ENCODE assay signal across 22 cellular contexts in the genomic region with DNA sequence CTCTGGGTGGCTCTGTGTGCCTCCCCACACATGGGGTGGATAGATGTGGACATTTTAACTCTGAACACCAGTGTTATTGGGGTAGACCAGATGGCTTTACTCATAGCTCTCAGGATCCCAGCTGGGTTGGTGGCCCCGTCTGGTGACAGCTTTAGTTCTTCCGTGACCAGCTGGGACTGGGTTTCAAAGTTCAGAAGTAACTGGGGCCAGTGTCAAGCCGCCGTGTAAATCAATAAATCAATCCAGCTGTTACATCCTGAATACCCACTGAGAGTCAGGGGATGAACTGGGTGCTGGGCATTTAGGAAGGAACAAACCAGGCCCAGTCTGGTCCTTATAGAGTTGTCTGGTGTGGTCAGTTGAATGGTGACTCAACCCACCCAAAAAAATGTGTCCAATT.
DNase-seq lines count a peak whose midpoint lies in the region; ATAC-seq and TF ChIP-seq lines count a peak whose summit lies in the region.
"Had no signal": no experiment of that assay in that cellular context is flagged by ENCODE, and none has a peak within 500 bp of the region (broad histone marks: within the 10 kb centered on the region; RNA-seq: fewer than 3 reads in every experiment).

No MANE protein-coding gene starts in this region.

- no peak overlapping the region for H3K4me3 ChIP-seq in WERI-Rb-1 (ENCODE audit: low read depth, low read length)
- H3K4me3 ChIP-seq in right lobe of liver = no peak overlapping the region
- H3K4me3 ChIP-seq in mammary epithelial cell (replicated peaks in 1 of 3; ENCODE audit: insufficient read depth in 1 of 3, low read depth in 2 of 3, low read length in 3 of 3) = no peak overlapping the region
- H3K4me3 ChIP-seq: GM23338, K562 had no signal

- no peaks in the 10 kb centered on the region for H4K20me1 ChIP-seq in mammary epithelial cell (ENCODE audit: insufficient read depth, low read length)

- peaks cover 0 to 16% (median 5%) of the 10 kb centered on the region in 4 donors for H3K4me1 ChIP-seq in right lobe of liver
- H3K4me1 ChIP-seq in mammary epithelial cell (ENCODE audit: insufficient read depth, low read length) = peaks cover under 1% of the 10 kb centered on the region

- H3K9ac ChIP-seq in mammary epithelial cell (ENCODE audit: insufficient read depth, low read length) = no peak overlapping the region

- no peaks in the 10 kb centered on the region for H3K79me2 ChIP-seq in mammary epithelial cell (ENCODE audit: insufficient read depth, low read length)

- intact Hi-C loops in right lobe of liver (cut with DNase I) (no loop called here), mammary epithelial cell (cut with micrococcal nuclease) (no loop called here)

- TF ChIP-seq CTCF in WERI-Rb-1 (IDR thresholded peaks at IDR 0.05; ENCODE audit: low read depth, low read length) (no peak), right lobe of liver (IDR thresholded peaks at IDR 0.05) (no peak), mammary epithelial cell (conservative IDR thresholded peaks at IDR 0.05 in 1 of 2, IDR thresholded peaks at IDR 0.05 in 1 of 2; ENCODE audit: extremely low read depth in 1 of 2, insufficient read depth in 1 of 2, low read depth in 1 of 2, low read length in 2 of 2) (no peak)

- DNase-seq in HuH-7 (ENCODE audit: low spot score) = peak; percentile 77
- DNase-seq in WERI-Rb-1 = peak; percentile 27
- peak; percentile 56 for DNase-seq in left kidney (ENCODE audit: low read depth, low spot score)
- DNase-seq in right lobe of liver = peak in 1 of 3 donors; percentile 43
- DNase-seq in inferior parietal cortex (ENCODE audit: extremely low spot score) = no peak
- DNase-seq in mammary epithelial cell = no peak
- DNase-seq in activated naive CD4-positive, alpha-beta T cell (lab: John Stamatoyannopoulos, UW) = no peak
- DNase-seq: ACHN; BE2C; C1 segment of cervical spinal cord; CD4-positive, CD25-positive, alpha-beta regulatory T cell; CD8-positive, alpha-beta memory T cell; COR-L47; DMS79 treated with DMSO at 0.1 percent for 48 hours; GF-D8; H7; HFFc6; IMR-90 had no signal

- no peak overlapping the region for H2AFZ ChIP-seq in mammary epithelial cell (ENCODE audit: low read depth, low read length)
- H2AFZ ChIP-seq: GM23338 had no signal

- no peaks in the 10 kb centered on the region for H3K27me3 ChIP-seq in WERI-Rb-1 (ENCODE audit: insufficient read depth, low read depth, severe bottlenecking)
- H3K27me3 ChIP-seq in right lobe of liver = no peaks in the 10 kb centered on the region
- no peaks in the 10 kb centered on the region for H3K27me3 ChIP-seq in mammary epithelial cell (ENCODE audit: insufficient read depth, low read length)
- H3K27me3 ChIP-seq: BE2C had no signal

- no peak overlapping the region for H3K4me2 ChIP-seq in mammary epithelial cell (ENCODE audit: insufficient read depth, low read depth, low read length)
- H3K4me2 ChIP-seq: GM23338 had no signal

- H3K9me3 ChIP-seq in WERI-Rb-1 (ENCODE audit: severe bottlenecking) (no peaks in the 10 kb centered on the region), right lobe of liver (no peaks in the 10 kb centered on the region), mammary epithelial cell (replicated peaks; ENCODE audit: insufficient read depth, low read length) (no peaks in the 10 kb centered on the region)
- H3K9me3 ChIP-seq: BE2C had no signal

- no peak for TF ChIP-seq POLR2A in right lobe of liver (IDR thresholded peaks at IDR 0.05)

- H3K27ac ChIP-seq in WERI-Rb-1 = no peak overlapping the region
- no peak overlapping the region for H3K27ac ChIP-seq in right lobe of liver
- H3K27ac ChIP-seq in mammary epithelial cell (ENCODE audit: insufficient read depth, low read depth, low read length) = no peak overlapping the region

- dilution Hi-C loops in mammary epithelial cell (cut with HindIII; ENCODE audit: low sequenced_read_pairs) = no loop called here

- no TSS peak for BruUV-seq in mammary epithelial cell (replicated peaks; lab: Mats Ljungman, UMichigan)

- ATAC-seq in right lobe of liver (peak; percentile 59 to 83 (median 82)), HG02678 (IDR thresholded peaks at IDR 0.05; ENCODE audit: unreplicated experiment) (no peak)
- ATAC-seq: GM23338, HCT116, K562 had no signal

- WGBS in right lobe of liver (ENCODE audit: insufficient coverage, low coverage, low lambda C conversion rate, missing lambda C conversion rate) = 19% methylated on average over 4 of the region's 4 CpGs
- WGBS in mammary epithelial cell (ENCODE audit: low coverage, missing lambda C conversion rate) = 93% methylated on average over 4 of the region's 4 CpGs

- CTCF ChIA-PET in mammary epithelial cell (lab: Charles Lee; ENCODE audit: low non-redundant PET) = no interaction called here

- in situ Hi-C loops in mammary epithelial cell (cut with MboI; ENCODE audit: low sequenced_read_pairs in 2 of 2) = no loop called here

- H3K36me3 ChIP-seq in WERI-Rb-1 = no peaks in the 10 kb centered on the region
- H3K36me3 ChIP-seq in right lobe of liver = no peaks in the 10 kb centered on the region
- H3K36me3 ChIP-seq in mammary epithelial cell (ENCODE audit: insufficient read depth, low read length) = no peaks in the 10 kb centered on the region
- H3K36me3 ChIP-seq: BE2C had no signal

Comparison
In these comparisons a context has a peak if more than half of its experiments do, and no peak if none do; other contexts are left out.
1. DNase-seq: peak in HuH-7 (single experiment), WERI-Rb-1 (single experiment) and left kidney (single experiment); none in inferior parietal cortex (single experiment), mammary epithelial cell (single experiment) and activated naive CD4-positive, alpha-beta T cell (0 of 4).